In the genomic region with DNA sequence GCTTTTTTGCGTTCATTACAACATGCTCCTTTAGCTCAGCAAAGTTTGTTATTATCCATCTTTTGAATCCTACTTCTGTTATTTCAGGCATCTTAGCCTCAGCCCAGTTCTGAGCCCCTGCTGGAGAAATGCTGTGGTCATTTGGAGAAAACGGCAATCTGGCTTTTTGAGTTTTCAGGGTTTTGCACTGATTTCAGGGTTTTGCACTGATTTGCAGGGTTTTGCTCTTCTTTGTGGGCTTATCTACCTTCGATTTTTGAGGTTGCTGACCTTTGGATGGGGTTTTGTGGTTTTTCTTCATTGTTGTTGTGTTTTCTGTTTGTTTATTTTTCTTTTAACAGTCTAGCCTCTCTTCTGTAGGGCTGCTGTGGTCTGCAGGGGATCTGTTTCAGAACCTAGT, we compare ENCODE assay signal across 10 cellular contexts.
"Had no signal": no experiment of that assay in that cellular context is flagged by ENCODE, and none has a peak within 500 bp of the region (broad histone marks: within the 10 kb centered on the region; RNA-seq: fewer than 3 reads in every experiment).

No MANE protein-coding gene starts in this region.

- H3K9me3 Mint-ChIP-seq: HFFc6 had no signal

- H3K27me3 Mint-ChIP-seq: IgD-negative memory B cell had no signal

- H3K36me3 ChIP-seq: HAP-1 had no signal

- FAIRE-seq: HepG2 had no signal

- H3K27ac Mint-ChIP-seq: HFFc6 had no signal

- H3K4me3 Mint-ChIP-seq: HFFc6 had no signal

- H3K27ac ChIP-seq: GM23248, HL-60 had no signal

- H3K9ac ChIP-seq: GM23248 had no signal

- H3K4me3 ChIP-seq: GM23248, HAP-1 had no signal

- H3K9me3 ChIP-seq: HAP-1 had no signal

- ATAC-seq: HCT116, HepG2 had no signal

- H3K4me1 ChIP-seq: HAP-1 had no signal

- H2AFZ ChIP-seq: GM23248 had no signal

- DNase-seq: GM23248, GOT3, H7, HFFc6, KG1 had no signal
